ENCODE assay signal across 12 cellular contexts in the genomic region with DNA sequence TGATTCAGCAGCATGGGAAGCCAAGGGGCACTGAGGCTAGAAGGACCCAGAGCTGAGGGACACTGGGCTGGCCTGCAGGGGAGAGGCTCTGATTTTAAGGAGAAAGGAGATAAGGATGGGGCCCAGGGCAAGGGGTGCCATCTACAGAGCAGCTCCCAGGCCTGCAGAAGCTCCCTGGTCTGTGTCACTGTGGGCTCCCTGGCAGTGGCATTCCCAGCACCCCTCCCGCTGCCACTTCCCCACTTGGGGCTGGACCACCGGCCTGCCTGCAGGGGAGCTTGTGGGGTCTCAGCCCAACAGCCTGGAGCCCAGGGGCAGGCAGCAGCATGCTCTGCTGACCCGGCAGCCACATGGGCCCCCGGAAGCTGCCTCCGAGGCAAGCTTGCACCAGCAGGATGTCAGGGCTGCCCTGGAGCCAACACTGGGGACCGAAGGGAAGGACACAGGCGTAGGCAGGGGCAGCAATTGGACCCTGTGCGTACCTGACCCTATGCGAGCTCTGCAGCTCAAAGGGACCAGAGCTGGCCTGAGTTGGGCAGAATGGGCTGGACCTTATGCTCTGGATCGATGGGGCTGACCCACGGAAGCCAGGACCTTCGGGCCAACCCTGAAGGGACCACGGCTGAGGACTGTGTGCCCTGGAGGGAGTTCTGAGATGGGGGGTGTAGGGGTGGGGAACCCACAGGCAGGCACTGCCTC. TPM values are rescaled to one million over a fixed set of nuclear protein-coding genes. Genes with fewer than 3 reads are reported as not detected.
DNase-seq lines count a peak whose midpoint lies in the region; ATAC-seq and TF ChIP-seq lines count a peak whose summit lies in the region.
"Had no signal": no experiment of that assay in that cellular context is flagged by ENCODE, and none has a peak within 500 bp of the region (broad histone marks: within the 10 kb centered on the region; RNA-seq: fewer than 3 reads in every experiment).

No MANE protein-coding gene starts in this region.

- peaks cover 7% of the 10 kb centered on the region for H3K9me3 ChIP-seq in lower lobe of right lung

- no peak overlapping the region for H3K4me3 ChIP-seq in lower lobe of right lung

- intact Hi-C loops in Calu3 (cut with micrococcal nuclease; ENCODE audit: unreplicated experiment): no loop called here
- intact Hi-C loops in lower lobe of right lung (cut with DNase I): no loop called here

- CTCF ChIA-PET in Calu3 (lab: Charles Lee): interaction anchor here (0.9 to 2.8 kb wide), 3 partner anchors 24 to 104 kb away, joined by 5 to 20 read pairs (median 12); no protein-coding TSS in a partner anchor

- TSS peak; percentile 9 for BruUV-seq in Calu3 (replicated peaks; lab: Mats Ljungman, UMichigan)

- H3K36me3 Mint-ChIP-seq in Calu3 (ENCODE audit: insufficient read depth, unreplicated experiment) (peaks cover 36% of the 10 kb centered on the region), brain (peaks cover 3% of the 10 kb centered on the region)
- H3K36me3 Mint-ChIP-seq in stimulated activated memory B cell treated with anti-CD40 and anti-IgM and Interleukin-4, amounts not matched to agents 10 μg/mL and 1 μg/mL and 100 μg/mL, for 72 hours: no peaks in the 10 kb centered on the region

- ATAC-seq in lower lobe of right lung: no peak
- ATAC-seq in stimulated activated memory B cell treated with anti-CD40 and anti-IgM and Interleukin-4, amounts not matched to agents 10 μg/mL and 1 μg/mL and 100 μg/mL, for 72 hours: no peak
- ATAC-seq in HG02852 (IDR thresholded peaks at IDR 0.05; ENCODE audit: unreplicated experiment): no peak
- ATAC-seq in GM21447 (IDR thresholded peaks at IDR 0.05; ENCODE audit: unreplicated experiment): no peak

- H3K4me1 Mint-ChIP-seq in Calu3 (ENCODE audit: low read depth, unreplicated experiment): peaks cover 7% of the 10 kb centered on the region
- H3K4me1 Mint-ChIP-seq in brain: peaks cover 42% of the 10 kb centered on the region
- peaks cover 24% of the 10 kb centered on the region for H3K4me1 Mint-ChIP-seq in stimulated activated memory B cell treated with anti-CD40 and anti-IgM and Interleukin-4, amounts not matched to agents 10 μg/mL and 1 μg/mL and 100 μg/mL, for 72 hours

- TF ChIP-seq CTCF in Calu3 (IDR thresholded peaks at IDR 0.05; ENCODE audit: unreplicated experiment): no peak
- TF ChIP-seq CTCF in brain (conservative IDR thresholded peaks at IDR 0.05): no peak
- no peak for TF ChIP-seq CTCF in lower lobe of right lung (IDR thresholded peaks at IDR 0.05)

- peak overlapping the region; percentile 96 for H3K27ac ChIP-seq in lower lobe of right lung

- DNase-seq in Calu3 (no peak), lower lobe of right lung (peak; percentile 42)
- DNase-seq in activated CD8-positive, alpha-beta memory T cell treated with anti-CD3 and anti-CD28 coated beads, Interleukin-2, amount 50 U/mL, for 48 hours: no peak
- no peak for DNase-seq in activated CD4-positive, CD25-positive, alpha-beta regulatory T cell (lab: John Stamatoyannopoulos, UW)
- DNase-seq: activated T-cell treated with anti-CD3 and anti-CD28 coated beads, Interleukin-2, amount 50 U/mL, for 72 hours; DMS 273 treated with DMSO at 0.1 percent for 48 hours had no signal

- peaks cover 34% of the 10 kb centered on the region for H3K4me1 ChIP-seq in lower lobe of right lung

- H3K36me3 ChIP-seq in lower lobe of right lung: no peaks in the 10 kb centered on the region

- H3K4me3 Mint-ChIP-seq in Calu3 (ENCODE audit: low read depth, unreplicated experiment) (no peak overlapping the region), brain (peak overlapping the region in 1 of 5 experiments; percentile 26)
- H3K4me3 Mint-ChIP-seq in stimulated activated memory B cell treated with anti-CD40 and anti-IgM and Interleukin-4, amounts not matched to agents 10 μg/mL and 1 μg/mL and 100 μg/mL, for 72 hours: no peak overlapping the region

- no peak overlapping the region for H3K27ac Mint-ChIP-seq in Calu3 (ENCODE audit: unreplicated experiment)
- peak overlapping the region; percentile 54 to 95 (median 75) for H3K27ac Mint-ChIP-seq in brain
- H3K27ac Mint-ChIP-seq in stimulated activated memory B cell treated with anti-CD40 and anti-IgM and Interleukin-4, amounts not matched to agents 10 μg/mL and 1 μg/mL and 100 μg/mL, for 72 hours: peak overlapping the region; percentile 71
- H3K27ac Mint-ChIP-seq: activated T-cell treated with anti-CD3 and anti-CD28 coated beads, Interleukin-2, amount 50 U/mL, for 72 hours; stimulated activated naive CD8-positive, alpha-beta T cell treated with anti-CD3 and anti-CD28 coated beads, Interleukin-15, Interleukin-2, amounts not matched to agents 100 ng/mL and 50 ng/mL, for 24 hours had no signal

- H3K27me3 ChIP-seq in lower lobe of right lung (ENCODE audit: low read depth): no peaks in the 10 kb centered on the region

- H3K27me3 Mint-ChIP-seq in Calu3 (ENCODE audit: unreplicated experiment): no peaks in the 10 kb centered on the region
- H3K27me3 Mint-ChIP-seq in brain: peaks cover 9% of the 10 kb centered on the region
- H3K27me3 Mint-ChIP-seq in stimulated activated memory B cell treated with anti-CD40 and anti-IgM and Interleukin-4, amounts not matched to agents 10 μg/mL and 1 μg/mL and 100 μg/mL, for 72 hours: no peaks in the 10 kb centered on the region
- H3K27me3 Mint-ChIP-seq: stimulated activated naive CD8-positive, alpha-beta T cell treated with anti-CD3 and anti-CD28 coated beads, Interleukin-15, Interleukin-2, amounts not matched to agents 100 ng/mL and 50 ng/mL, for 24 hours had no signal

- H3K9me3 Mint-ChIP-seq in Calu3 (ENCODE audit: low read depth, unreplicated experiment): no peaks in the 10 kb centered on the region
- H3K9me3 Mint-ChIP-seq in brain: peaks cover 6 to 17% (median 12%) of the 10 kb centered on the region in 5 experiments
- H3K9me3 Mint-ChIP-seq in stimulated activated memory B cell treated with anti-CD40 and anti-IgM and Interleukin-4, amounts not matched to agents 10 μg/mL and 1 μg/mL and 100 μg/mL, for 72 hours: peaks cover 6% of the 10 kb centered on the region

RNA-seq across cellular contexts. Expression of gene WNT7B, which starts 35.4 kb away (rescaled TPM):
- total RNA-seq in Calu3 (2022): 97.0 and 100.0 TPM in 2 replicates
- polyA plus RNA-seq in brain (ENCODE audit: insufficient read depth, low read depth, low replicate concordance): 15.9 TPM
- total RNA-seq in lower lobe of right lung: 6.3 TPM
- total RNA-seq: activated T-cell treated with anti-CD3 and anti-CD28 coated beads, Interleukin-2, amount 50 U/mL, for 72 hours; T-helper 1 cell treated with Interleukin-12 subunit alpha and Interleukin-12 subunit beta and Interleukin-4 antibody, amounts not matched to agents 30 ng/mL and 1 ng/mL, for 36 hours had no signal

Comparison
In these comparisons a context has a peak if more than half of its experiments do, and no peak if none do; other contexts are left out.
1. RNA of gene WNT7B, which starts 35.4 kb away (total RNA-seq): 97.0 to 100.0 TPM in Calu3; 6.3 TPM in lower lobe of right lung (single experiment); every median in the first group is over 10 times any median in the second.